Comparison of ENCODE assay signal across 12 cellular contexts in genomic region chr7:63927261-63927660, GRCh38.
DNase-seq lines count a peak whose midpoint lies in the region; ATAC-seq, FAIRE-seq and TF ChIP-seq lines count a peak whose summit lies in the region.
"Had no signal": no experiment of that assay in that cellular context is flagged by ENCODE, and none has a peak within 500 bp of the region (broad histone marks: within the 10 kb centered on the region; RNA-seq: fewer than 3 reads in every experiment).

No MANE protein-coding gene starts in this region.

- H4K20me1 ChIP-seq in KMS-11 (ENCODE audit: insufficient read depth), result no peaks in the 10 kb centered on the region

- no peak for ATAC-seq in HG02588 (IDR thresholded peaks at IDR 0.05; ENCODE audit: unreplicated experiment)

- no peak overlapping the region for H3K9ac ChIP-seq in KMS-11
- peak overlapping the region in 2 of 3 donors; percentile 66 to 86 for H3K9ac ChIP-seq in skeletal muscle tissue (ENCODE audit: low read depth in 1 of 3, low read length in 3 of 3)

- H3K36me3 ChIP-seq in CD4-positive, alpha-beta memory T cell (ENCODE audit: insufficient read depth, low read length), result no peaks in the 10 kb centered on the region
- no peaks in the 10 kb centered on the region for H3K36me3 ChIP-seq in KMS-11 (ENCODE audit: insufficient read depth)
- H3K36me3 ChIP-seq in skeletal muscle tissue (ENCODE audit: control insufficient read depth in 3 of 3, insufficient read depth in 3 of 3, low read length in 3 of 3), result no peaks in the 10 kb centered on the region
- H3K36me3 ChIP-seq: SJSA1, WERI-Rb-1 had no signal

- H3K9me3 ChIP-seq in CD4-positive, alpha-beta memory T cell (ENCODE audit: control insufficient read depth in 1 of 2, low read length in 2 of 2), result no peaks in the 10 kb centered on the region
- H3K9me3 ChIP-seq in skeletal muscle tissue (ENCODE audit: control insufficient read depth in 3 of 3, low read length in 3 of 3), result no peaks in the 10 kb centered on the region

- H3K27me3 ChIP-seq in CD4-positive, alpha-beta memory T cell (ENCODE audit: insufficient read depth, low read length), result no peaks in the 10 kb centered on the region
- H3K27me3 ChIP-seq in KMS-11 (ENCODE audit: insufficient read depth, low read depth) (no peaks in the 10 kb centered on the region), skeletal muscle tissue (ENCODE audit: control insufficient read depth in 3 of 3, insufficient read depth in 3 of 3, low read length in 3 of 3) (peaks cover 0 to 5% (median 0%) of the 10 kb centered on the region in 3 donors)
- H3K27me3 ChIP-seq: SJSA1 had no signal

- POLR2A ChIA-PET in CD4-positive, alpha-beta memory T cell (lab: Charles Lee; ENCODE audit: partially characterized antibody), result interaction anchor here (1.0 to 2.7 kb wide), 2 partner anchors 26 to 387 kb away, joined by 3 to 60 read pairs; partner anchors contain the start of gene ZNF736

- FAIRE-seq in H54 (lab: Jason Lieb, UNC), result no peak

- H3K4me3 ChIP-seq in CD4-positive, alpha-beta memory T cell (ENCODE audit: low read length in 2 of 2), result peak overlapping the region in 1 of 2 donors; percentile 47
- no peak overlapping the region for H3K4me3 ChIP-seq in KMS-11 (IDR thresholded peaks at IDR 0.05; ENCODE audit: insufficient read depth, low read depth, low read length)
- H3K4me3 ChIP-seq in epithelial cell of proximal tubule (ENCODE audit: low read depth, low read length), result peak overlapping the region; percentile 57
- peak overlapping the region; percentile 77 to 100 (median 99) for H3K4me3 ChIP-seq in skeletal muscle tissue (ENCODE audit: low read length in 3 of 3)
- H3K4me3 ChIP-seq: SJSA1 had no signal

- TF ChIP-seq POLR2A in H54 (IDR thresholded peaks at IDR 0.05; ENCODE audit: low read depth, low read length), result no peak

- TF ChIP-seq CTCF in KMS-11 (conservative IDR thresholded peaks at IDR 0.05; ENCODE audit: low read depth, low read length), result no peak
- no peak for TF ChIP-seq CTCF in epithelial cell of proximal tubule (conservative IDR thresholded peaks at IDR 0.05; ENCODE audit: low read depth, low read length)

- H2AFZ ChIP-seq in KMS-11 (ENCODE audit: low read depth), result peak overlapping the region; percentile 100; the same call in 1 of the 2 replicates

- DNase-seq in CD4-positive, alpha-beta memory T cell, result peak in 1 of 5 donors; percentile 35
- DNase-seq in epithelial cell of proximal tubule (ENCODE audit: low read depth) (no peak), H54 (ENCODE audit: insufficient read length, low spot score) (no peak), NCI-H1048 (lab: John Stamatoyannopoulos, UW) (no peak)
- DNase-seq: Calu3; NCI-H187; stimulated activated CD4-positive, alpha-beta T cell treated with anti-CD3 and anti-CD28 coated beads, Interleukin-4, amount 100 ng/mL, for 24 hours; WERI-Rb-1 had no signal

- H3K9me3 Mint-ChIP-seq in CD4-positive, alpha-beta memory T cell, result peaks cover 0 to 26% (median 7%) of the 10 kb centered on the region in 8 donors

- peak overlapping the region in 7 of 8 donors; percentile 94 to 99 (median 98) for H3K4me3 Mint-ChIP-seq in CD4-positive, alpha-beta memory T cell

- intact Hi-C loops in CD4-positive, alpha-beta memory T cell (cut with micrococcal nuclease), result loop anchor here (5.0 kb wide), 1 partner anchor 1110 kb away; no protein-coding TSS in a partner anchor

- peak overlapping the region in 2 of 7 donors; percentile 93 to 98 for H3K27ac Mint-ChIP-seq in CD4-positive, alpha-beta memory T cell

- CTCF ChIA-PET in CD4-positive, alpha-beta memory T cell (lab: Charles Lee; ENCODE audit: partially characterized antibody), result no interaction called here

- H3K4me2 ChIP-seq in KMS-11, result no peak overlapping the region

- H3K36me3 Mint-ChIP-seq in CD4-positive, alpha-beta memory T cell, result peaks cover 0 to 9% of the 10 kb centered on the region in 2 donors

- H3K4me1 Mint-ChIP-seq in CD4-positive, alpha-beta memory T cell, result peaks cover 3 to 18% (median 12%) of the 10 kb centered on the region in 4 donors

- no peaks in the 10 kb centered on the region for H3K79me2 ChIP-seq in KMS-11 (ENCODE audit: insufficient read depth, low read depth)

- peak overlapping the region; percentile 64 for H3K27ac ChIP-seq in CD4-positive, alpha-beta memory T cell (ENCODE audit: low read depth, low read length)
- H3K27ac ChIP-seq in KMS-11 (no peak overlapping the region), skeletal muscle tissue (ENCODE audit: low read depth, low read length) (no peak overlapping the region)
- H3K27ac ChIP-seq: SJSA1, WERI-Rb-1 had no signal

- no peaks in the 10 kb centered on the region for H3K27me3 Mint-ChIP-seq in CD4-positive, alpha-beta memory T cell

- H3K4me1 ChIP-seq in CD4-positive, alpha-beta memory T cell (ENCODE audit: insufficient read depth, low read length), result peaks cover 6% of the 10 kb centered on the region
- H3K4me1 ChIP-seq in KMS-11 (ENCODE audit: low read depth, poor library complexity, severe bottlenecking), result no peaks in the 10 kb centered on the region
- H3K4me1 ChIP-seq in skeletal muscle tissue (ENCODE audit: control insufficient read depth in 3 of 3, insufficient read depth in 3 of 3, low read length in 3 of 3), result peaks cover 0 to 14% (median 11%) of the 10 kb centered on the region in 3 donors
- H3K4me1 ChIP-seq: SJSA1 had no signal
